In genomic region chr1:162881590-162881989, GRCh38 we compare ENCODE assay signal across 20 cellular contexts. TPM values are rescaled to one million over a fixed set of nuclear protein-coding genes. Genes with fewer than 3 reads are reported as not detected.
DNase-seq lines count a peak whose midpoint lies in the region; ATAC-seq and TF ChIP-seq lines count a peak whose summit lies in the region.
"Had no signal": no experiment of that assay in that cellular context is flagged by ENCODE, and none has a peak within 500 bp of the region (broad histone marks: within the 10 kb centered on the region; RNA-seq: fewer than 3 reads in every experiment).

No MANE protein-coding gene starts in this region.

- H3F3A ChIP-seq in PC-9 (ENCODE audit: insufficient read depth, low read depth) = no peaks in the 10 kb centered on the region

- 82 to 88% (median 84%) methylated on average over 5 of the region's 5 CpGs for WGBS in psoas muscle, 3 donors

- POLR2A ChIA-PET in PC-9 (lab: Charles Lee; ENCODE audit: unreplicated experiment) = no interaction called here

- no peak overlapping the region for H3K27ac Mint-ChIP-seq in T-helper 17 cell
- H3K27ac Mint-ChIP-seq: CD4-positive, alpha-beta T cell; IgD-negative memory B cell had no signal

- BruUV-seq in PC-9 (replicated peaks; lab: Mats Ljungman, UMichigan) = no TSS peak

- 0 out of 2 replicates have a peak overlapping the region, but pooled peaks have one; percentile 25 for H2AFZ ChIP-seq in PC-9

- no peaks in the 10 kb centered on the region for H3K9me3 ChIP-seq in BE2C
- H3K9me3 ChIP-seq in PC-9 (ENCODE audit: insufficient read depth, low read depth) = no peaks in the 10 kb centered on the region
- H3K9me3 ChIP-seq in psoas muscle = no peaks in the 10 kb centered on the region
- no peaks in the 10 kb centered on the region for H3K9me3 ChIP-seq in T-helper 17 cell (ENCODE audit: control insufficient read depth, low read length, poor library complexity, severe bottlenecking)
- H3K9me3 ChIP-seq: BLaER1 had no signal

- H3K4me3 ChIP-seq in BE2C (ENCODE audit: low read depth, low read length) = peak overlapping the region; percentile 12
- no peak overlapping the region for H3K4me3 ChIP-seq in PC-9
- H3K4me3 ChIP-seq in dorsolateral prefrontal cortex = no peak overlapping the region
- H3K4me3 ChIP-seq in psoas muscle = no peak overlapping the region
- H3K4me3 ChIP-seq: BLaER1 had no signal

- H4K20me1 ChIP-seq in PC-9 (ENCODE audit: insufficient read depth) = no peaks in the 10 kb centered on the region
- H4K20me1 ChIP-seq: BLaER1 had no signal

- H3K4me1 Mint-ChIP-seq in T-helper 17 cell = no peaks in the 10 kb centered on the region
- H3K4me1 Mint-ChIP-seq: IgD-negative memory B cell had no signal

- H3K36me3 ChIP-seq in BE2C (no peaks in the 10 kb centered on the region), PC-9 (ENCODE audit: low read depth) (no peaks in the 10 kb centered on the region), psoas muscle (ENCODE audit: insufficient read depth in 1 of 2, low read depth in 1 of 2) (no peaks in the 10 kb centered on the region)
- H3K36me3 ChIP-seq: BLaER1 had no signal

- H3K27me3 ChIP-seq in BE2C (no peaks in the 10 kb centered on the region), PC-9 (ENCODE audit: insufficient read depth, low read depth) (no peaks in the 10 kb centered on the region), dorsolateral prefrontal cortex (no peaks in the 10 kb centered on the region), psoas muscle (ENCODE audit: insufficient read depth in 3 of 3, low read length in 2 of 3) (no peaks in the 10 kb centered on the region)
- H3K27me3 ChIP-seq: BLaER1 had no signal

- H3K4me2 ChIP-seq in PC-9 = no peak overlapping the region
- H3K4me2 ChIP-seq: BLaER1, KMS-11 had no signal

- ATAC-seq in psoas muscle (peak in 3 of 4 donors; percentile 7 to 14 (median 9)), HG02938 (IDR thresholded peaks at IDR 0.05; ENCODE audit: unreplicated experiment) (no peak), T-helper 17 cell (no peak)
- ATAC-seq: Panc1 had no signal

- H3K4me1 ChIP-seq in BE2C (peaks cover 53% of the 10 kb centered on the region), PC-9 (replicated peaks; ENCODE audit: insufficient read depth) (no peaks in the 10 kb centered on the region), psoas muscle (peaks cover 12% of the 10 kb centered on the region)
- H3K4me1 ChIP-seq: BLaER1 had no signal

- H3K9me2 ChIP-seq in PC-9 (ENCODE audit: insufficient read depth) = no peaks in the 10 kb centered on the region

- intact Hi-C loops in PC-9 (cut with micrococcal nuclease; ENCODE audit: unreplicated experiment) = no loop called here
- intact Hi-C loops in dorsolateral prefrontal cortex (cut with DNase I) = no loop called here
- intact Hi-C loops in psoas muscle (cut with DNase I) = no loop called here

- CTCF ChIA-PET in PC-9 (lab: Charles Lee) = no interaction called here

- H3K27me3 Mint-ChIP-seq in T-helper 17 cell = peaks cover 65% of the 10 kb centered on the region

- no peaks in the 10 kb centered on the region for H3K36me3 Mint-ChIP-seq in T-helper 17 cell (ENCODE audit: low read depth)
- H3K36me3 Mint-ChIP-seq: IgD-negative memory B cell had no signal

- DNase-seq in BE2C (peak; percentile 35), PC-9 (no peak), dorsolateral prefrontal cortex (no peak), psoas muscle (no peak), T-helper 17 cell (no peak)
- no peak for DNase-seq in effector CD4-positive, alpha-beta T cell
- DNase-seq: CD4-positive, alpha-beta T cell; GOT3; HCEC 1CT; NCI-H1048; NCI-H2029 treated with DMSO at 0.1 percent for 48 hours; SHP77 had no signal

- H3K4me3 Mint-ChIP-seq in T-helper 17 cell = no peak overlapping the region
- H3K4me3 Mint-ChIP-seq: CD4-positive, alpha-beta T cell; IgD-negative memory B cell had no signal

- no peak overlapping the region for H3K27ac ChIP-seq in PC-9
- H3K27ac ChIP-seq in dorsolateral prefrontal cortex = peak overlapping the region in 54 of 59 donors; percentile 9 to 86 (median 69)
- peak overlapping the region; percentile 11 for H3K27ac ChIP-seq in psoas muscle
- H3K27ac ChIP-seq: BLaER1, KMS-11, RWPE1 had no signal

- H3K79me2 ChIP-seq in PC-9 (ENCODE audit: low read depth) = no peaks in the 10 kb centered on the region

- no peak for TF ChIP-seq CTCF in BE2C (IDR thresholded peaks at IDR 0.05; ENCODE audit: low read depth, low read length)
- no peak for TF ChIP-seq CTCF in PC-9 (conservative IDR thresholded peaks at IDR 0.05)
- no peak for TF ChIP-seq CTCF in dorsolateral prefrontal cortex (IDR thresholded peaks at IDR 0.05 in 54 of 56, conservative IDR thresholded peaks at IDR 0.05 in 2 of 56; ENCODE audit: low read depth in 1 of 56, partially characterized antibody in 56 of 56)
- no peak for TF ChIP-seq CTCF in psoas muscle (IDR thresholded peaks at IDR 0.05)

RNA-seq across cellular contexts. Expression of gene CCDC190, which starts 20.6 kb away (rescaled TPM):
- polyA plus RNA-seq in BE2C (2012; ENCODE audit: insufficient read depth, insufficient read length, low read depth) = not detected
- total RNA-seq in PC-9 (2021) (not detected in 2 replicates), dorsolateral prefrontal cortex (1 to 10 TPM in 98 of 120 experiments, under 1 TPM in 21, not detected in 1; 0.52 to 6.7 (median 1.9) TPM), psoas muscle (not detected), T-helper 17 cell (not detected)
- under 1 TPM in 1 of 3 donors, not detected in 2; 0.04 TPM for polyA plus RNA-seq in psoas muscle
- total RNA-seq: A172; CD4-positive, alpha-beta T cell; SK-MEL-5 had no signal
- polyA plus RNA-seq: IgD-negative memory B cell had no signal

Comparison
In these comparisons a context has a peak if more than half of its experiments do, and no peak if none do; other contexts are left out.
1. ATAC-seq: peak in psoas muscle (3 of 4); none in HG02938 (single experiment) and T-helper 17 cell (single experiment).